Comparison of ENCODE assay signal across 8 cellular contexts in genomic region chr19:45730389-45731288, GRCh38. TPM values are rescaled to one million over a fixed set of nuclear protein-coding genes. Genes with fewer than 3 reads are reported as not detected.
DNase-seq lines count a peak whose midpoint lies in the region; ATAC-seq lines count a peak whose summit lies in the region.

Gene FBXO46 (minus strand): TSS chr19:45730896. CDS start chr19:45713495, 17,401 bp downstream.

- peak; percentile 91 for ATAC-seq in GM19025 (IDR thresholded peaks at IDR 0.05; ENCODE audit: low read depth, unreplicated experiment)
- ATAC-seq in HG03354 (IDR thresholded peaks at IDR 0.05; ENCODE audit: poor library complexity, severe bottlenecking, unreplicated experiment), result peak; percentile 96

- DNase-seq in AG20443 (ENCODE audit: low spot score) (peak; percentile 96), NCI-H460 (ENCODE audit: extremely low read depth, low read depth) (peak; percentile 96), cerebellum (ENCODE audit: low spot score) (peak; percentile 95), islet precursor cell (peak; percentile 99)
- DNase-seq in activated CD4-positive, CD25-positive, alpha-beta regulatory T cell treated with anti-CD3 and anti-CD28 coated beads, Interleukin-2, amount 50 U/mL, for 72 hours, result peak; percentile 86
- DNase-seq in stimulated activated CD4-positive, alpha-beta T cell treated with anti-CD3 and anti-CD28 coated beads, Interleukin-12 subunit alpha, Interleukin-12 subunit beta, amount 100 ng/mL, for 48 hours (ENCODE audit: low read depth in 2 of 3, low spot score in 1 of 3), result peak; percentile 90 to 95 (median 91)

RNA-seq across cellular contexts. Expression of gene FBXO46, which starts in this region (rescaled TPM):
- total RNA-seq in NCI-H460 (2014; rRNA removed; shearing (Covaris generic)), result 9.8 and 11.5 TPM in 2 replicates
- 27.0 and 46.4 TPM in 2 replicates for polyA plus RNA-seq in NCI-H460 (2014; cell fraction: nucleus; rRNA removed)
- 3.6 TPM for total RNA-seq in cerebellum

Comparison
In these comparisons a context has a peak if more than half of its experiments do, and no peak if none do; other contexts are left out.
1. Peak in every context shown above with its lines: DNase-seq and ATAC-seq.